In the genomic region with DNA sequence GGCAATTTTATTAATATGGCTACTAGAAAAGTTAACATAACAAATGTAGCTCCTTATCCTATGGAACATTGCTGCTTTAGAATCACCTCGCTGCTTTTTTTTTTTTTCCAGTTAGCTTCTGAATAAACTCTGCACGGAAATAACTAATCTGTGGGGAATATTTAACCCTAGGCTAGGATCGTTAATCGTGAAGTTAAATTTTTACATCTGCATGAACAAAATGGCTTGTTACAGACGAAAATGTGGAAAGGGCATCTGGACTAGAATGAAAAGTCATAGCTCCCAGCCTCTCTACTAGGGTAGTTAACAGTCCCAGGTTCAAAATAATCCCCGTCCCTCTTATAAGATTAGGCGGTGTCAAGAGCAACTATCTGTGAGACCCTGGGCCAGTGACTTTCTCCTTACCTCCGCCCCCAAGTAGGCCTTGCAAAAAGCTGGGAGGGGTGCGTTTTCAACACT, we compare ENCODE assay signal across 8 cellular contexts. TPM values are rescaled to one million over a fixed set of nuclear protein-coding genes. Genes with fewer than 3 reads are reported as not detected.
DNase-seq lines count a peak whose midpoint lies in the region; ATAC-seq, FAIRE-seq and TF ChIP-seq lines count a peak whose summit lies in the region.

No MANE protein-coding gene starts in this region.

- H2BK5ac ChIP-seq in mesendoderm (ENCODE audit: low read length), result no peak overlapping the region

- H3K9me3 ChIP-seq in HUES48 (ENCODE audit: control insufficient read depth, insufficient read depth, low read length) (no peaks in the 10 kb centered on the region), body of pancreas (no peaks in the 10 kb centered on the region), aorta (ENCODE audit: control insufficient read depth, low read length) (no peaks in the 10 kb centered on the region)

- H3K27me3 ChIP-seq in HUES48 (ENCODE audit: control insufficient read depth, insufficient read depth, low read length) (peaks cover 12% of the 10 kb centered on the region), body of pancreas (no peaks in the 10 kb centered on the region), mesendoderm (ENCODE audit: insufficient read depth, low read length, poor library complexity) (no peaks in the 10 kb centered on the region), aorta (ENCODE audit: control insufficient read depth in 1 of 2, insufficient read depth in 2 of 2, low read length in 1 of 2) (no peaks in the 10 kb centered on the region)

- H2BK15ac ChIP-seq in mesendoderm (replicated peaks; ENCODE audit: low read depth), result no peak overlapping the region

- WGBS in body of pancreas, 2 donors, result 2% methylated on average over 7 to 9 of the region's 9 CpGs
- no CpG with 5 or more reads among the region's 9 CpGs for WGBS in mesendoderm (ENCODE audit: extremely low coverage, insufficient coverage, low lambda C conversion rate)
- 6 to 7% methylated on average over 9 of the region's 9 CpGs for WGBS in aorta, 2 donors

- ATAC-seq in body of pancreas, result peak; percentile 21
- ATAC-seq in aorta (ENCODE audit: low FRiP score), result no peak
- no peak for ATAC-seq in GM21367 (IDR thresholded peaks at IDR 0.05; ENCODE audit: unreplicated experiment)

- H2AK5ac ChIP-seq in mesendoderm (ENCODE audit: low read length), result no peak overlapping the region

- intact Hi-C loops in body of pancreas (cut with DNase I) (no loop called here), aorta (cut with DNase I) (loop anchor here in 1 of 2 donors (5.0 kb wide), 1 partner anchor 97 kb away; no protein-coding TSS in a partner anchor)

- H3K36me3 ChIP-seq in HUES48 (ENCODE audit: control insufficient read depth, insufficient read depth, low read length), result no peaks in the 10 kb centered on the region
- H3K36me3 ChIP-seq in body of pancreas (replicated peaks in 1 of 2; ENCODE audit: insufficient read depth in 1 of 2, low read depth in 2 of 2), result no peaks in the 10 kb centered on the region
- no peaks in the 10 kb centered on the region for H3K36me3 ChIP-seq in mesendoderm (ENCODE audit: control insufficient read depth, insufficient read depth, low read length)
- H3K36me3 ChIP-seq in aorta (ENCODE audit: control insufficient read depth in 1 of 2, insufficient read depth in 2 of 2, low read length in 1 of 2), result no peaks in the 10 kb centered on the region

- no peak for TF ChIP-seq CTCF in body of pancreas (IDR thresholded peaks at IDR 0.05)

- H3K27ac ChIP-seq in HUES48 (ENCODE audit: low read depth, low read length) (peak overlapping the region; percentile 36), body of pancreas (peak overlapping the region; percentile 83 to 95 (median 90)), mesendoderm (ENCODE audit: low read depth, low read length) (no peak overlapping the region), aorta (ENCODE audit: low read depth in 1 of 2, low read length in 2 of 2) (peak overlapping the region; percentile 1 to 90)

- H4K5ac ChIP-seq in mesendoderm (ENCODE audit: low read length), result no peak overlapping the region

- peak overlapping the region; percentile 96 for H3K56ac ChIP-seq in mesendoderm (ENCODE audit: low read length)

- FAIRE-seq in GM12891 (lab: Jason Lieb, UNC), result no peak

- peak overlapping the region; percentile 44 for H4K8ac ChIP-seq in mesendoderm (ENCODE audit: low read depth, low read length)

- H2BK120ac ChIP-seq in mesendoderm (ENCODE audit: low read depth, low read length), result no peak overlapping the region

- peak overlapping the region; percentile 9 for H3K18ac ChIP-seq in mesendoderm (ENCODE audit: low read length)

- peak overlapping the region; percentile 15 for H3K4me2 ChIP-seq in mesendoderm (ENCODE audit: low read length)

- H3K79me2 ChIP-seq in mesendoderm (ENCODE audit: control insufficient read depth, insufficient read depth, low read length), result no peaks in the 10 kb centered on the region

- H3K4me3 ChIP-seq in HUES48 (ENCODE audit: low read depth, low read length) (peak overlapping the region; percentile 86), body of pancreas (peak overlapping the region; percentile 40 to 75), mesendoderm (ENCODE audit: low read length) (peak overlapping the region; percentile 40), aorta (ENCODE audit: low read length in 2 of 2) (peak overlapping the region; percentile 58 to 91)

- H3K4me1 ChIP-seq in HUES48 (ENCODE audit: control insufficient read depth, insufficient read depth, low read length) (peaks cover 10% of the 10 kb centered on the region; the same call in 1 of the 2 replicates), body of pancreas (peaks cover 51% of the 10 kb centered on the region), mesendoderm (ENCODE audit: control insufficient read depth, low read depth, low read length) (no peaks in the 10 kb centered on the region), aorta (ENCODE audit: control insufficient read depth in 1 of 2, insufficient read depth in 2 of 2, low read length in 2 of 2) (peaks cover 0 to 4% of the 10 kb centered on the region in 2 donors)

- H3K23ac ChIP-seq in mesendoderm (ENCODE audit: low read length), result no peak overlapping the region

- DNase-seq in DMS79 (lab: John Stamatoyannopoulos, UW) (peak; percentile 37), body of pancreas (no peak), mesendoderm (no peak), aorta (no peak), CD1c-positive myeloid dendritic cell (ENCODE audit: extremely low spot score) (no peak), GM12891 (ENCODE audit: insufficient read length, low spot score) (no peak)

- no peak overlapping the region for H3K4ac ChIP-seq in mesendoderm (ENCODE audit: low read depth, low read length)

- H3K79me1 ChIP-seq in mesendoderm (ENCODE audit: low read length), result no peaks in the 10 kb centered on the region

- peak overlapping the region; percentile 61 for H3K9ac ChIP-seq in HUES48 (ENCODE audit: low read depth, low read length)
- peak overlapping the region; percentile 76 for H3K9ac ChIP-seq in mesendoderm (ENCODE audit: low read length)

- TF ChIP-seq POLR2A in body of pancreas (IDR thresholded peaks at IDR 0.05) (no peak), GM12891 (IDR thresholded peaks at IDR 0.05; ENCODE audit: low read depth, low read length) (no peak)

TF ChIP-seq in GM12891, 5 proteins besides CTCF, POLR2A, EP300 and RAD21:
- TF ChIP-seq PAX5 (IDR thresholded peaks at IDR 0.05; ENCODE audit: insufficient read depth, low read length, severe bottlenecking) (no peak), POLR2AphosphoS5 (IDR thresholded peaks at IDR 0.05; ENCODE audit: low read depth, low read length) (no peak), POU2F2 (IDR thresholded peaks at IDR 0.05; ENCODE audit: low read depth, low read length) (no peak), SPI1 (IDR thresholded peaks at IDR 0.05; ENCODE audit: low read depth, low read length) (no peak), TAF1 (IDR thresholded peaks at IDR 0.05; ENCODE audit: low read depth, low read length) (no peak)

RNA-seq across cellular contexts. Expression of a gene that starts 0.5 kb away (rescaled TPM):
- total RNA-seq in body of pancreas, result 10 to 100 TPM; 21.3 to 30.3 TPM
- 1.1 TPM for polyA plus RNA-seq in mesendoderm (2013, experiment 1 of 2)
- 0.88 TPM for polyA plus RNA-seq in mesendoderm (2013, experiment 2 of 2)
- 10 to 100 TPM in 1 of 2 donors, 1 to 10 TPM in 1; 8.6 to 14.4 TPM for total RNA-seq in aorta
- 1 to 10 TPM; 7.6 to 8.9 TPM for polyA plus RNA-seq in aorta
- 0.33 TPM for polyA plus RNA-seq in GM12891 (2012; ENCODE audit: low read depth, missing spikeins)
